ENCODE assay signal across 8 cellular contexts in the genomic region with DNA sequence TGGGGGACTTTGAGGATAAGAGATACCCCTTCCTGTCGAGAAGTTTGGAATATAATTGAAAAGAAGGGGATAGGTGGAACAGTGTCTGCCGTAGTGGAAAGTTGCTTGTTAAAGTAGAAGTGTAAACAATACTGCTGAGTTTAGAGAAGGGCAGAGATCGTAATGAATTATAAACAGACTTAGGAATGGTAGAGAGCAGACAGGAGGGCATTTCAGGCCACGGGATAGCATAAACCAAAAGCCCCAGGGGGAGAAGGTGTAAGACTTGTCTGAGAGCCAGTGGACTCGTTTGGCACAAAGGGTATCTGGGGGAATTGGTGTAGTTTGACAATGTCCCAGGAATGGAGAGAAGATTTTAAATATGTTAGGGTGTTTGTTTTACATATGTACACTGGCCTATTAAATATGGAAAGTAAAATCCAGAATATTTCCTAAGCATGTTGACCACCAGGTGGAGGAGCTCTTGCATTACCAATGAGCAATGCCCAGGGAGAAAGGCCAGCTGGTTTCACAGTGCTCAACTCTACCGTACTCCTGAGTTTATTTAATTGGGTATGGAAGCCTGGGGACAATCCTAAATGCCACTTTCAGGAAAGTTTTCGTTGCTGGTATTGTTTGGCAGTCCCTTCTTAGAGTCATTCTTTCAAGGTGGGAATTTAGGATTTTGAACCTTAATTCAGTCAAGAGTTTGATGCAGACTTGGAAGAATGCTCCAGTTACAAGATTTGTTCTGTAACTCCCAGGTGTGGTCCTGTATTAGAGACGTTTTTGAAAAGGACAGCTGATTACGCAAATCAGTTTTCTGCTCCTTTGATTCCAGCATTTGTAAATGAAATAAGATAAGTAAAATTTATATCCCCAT. TPM values are rescaled to one million over a fixed set of nuclear protein-coding genes. Genes with fewer than 3 reads are reported as not detected.
DNase-seq lines count a peak whose midpoint lies in the region; ATAC-seq and TF ChIP-seq lines count a peak whose summit lies in the region.

No MANE protein-coding gene starts in this region.

- H3K27ac ChIP-seq in 22Rv1 (no peak overlapping the region), liver (ENCODE audit: low read depth in 1 of 2, low read length in 2 of 2) (no peak overlapping the region)

- in situ Hi-C loops in GM13976 (cut with MboI; ENCODE audit: low sequenced_read_pairs, unreplicated experiment), result no loop called here

- DNase-seq in HT1080 (ENCODE audit: low read depth), result peak; percentile 20
- DNase-seq in brain pericyte (ENCODE audit: low read depth, low spot score), result peak; percentile 20
- DNase-seq in GM13976 (ENCODE audit: low spot score), result no peak
- no peak for DNase-seq in ureter (ENCODE audit: low spot score)

- H3K9ac ChIP-seq in liver (ENCODE audit: low read depth in 1 of 2, low read length in 2 of 2), result no peak overlapping the region

- H3K4me3 ChIP-seq in liver (ENCODE audit: low read depth in 1 of 3, low read length in 3 of 3), result no peak overlapping the region

- H3K36me3 ChIP-seq in liver (ENCODE audit: control insufficient read depth in 4 of 4, insufficient read depth in 3 of 4, low read depth in 1 of 4, low read length in 3 of 4), result peaks cover 3 to 46% (median 34%) of the 10 kb centered on the region in 4 donors

- WGBS in liver, result 78% methylated on average over 9 of the region's 9 CpGs

- peak; percentile 49 to 54 for TF ChIP-seq RAD21 in liver (IDR thresholded peaks at IDR 0.05)

- no peaks in the 10 kb centered on the region for H3K27me3 ChIP-seq in liver (ENCODE audit: control insufficient read depth in 4 of 4, insufficient read depth in 4 of 4, low read length in 3 of 4)

- TF ChIP-seq CTCF in 22Rv1 (IDR thresholded peaks at IDR 0.05), result peak; percentile 54
- TF ChIP-seq CTCF in liver (IDR thresholded peaks at IDR 0.05; ENCODE audit: low read depth, low read length, missing input control), result peak; percentile 9
- TF ChIP-seq CTCF in GM13976 (IDR thresholded peaks at IDR 0.05; ENCODE audit: borderline replicate concordance, control extremely low read depth, extremely low read depth, insufficient read depth, missing control alignments), result no peak

- no peaks in the 10 kb centered on the region for H3K9me3 ChIP-seq in liver (ENCODE audit: control insufficient read depth in 4 of 4, low read length in 3 of 4)

- ATAC-seq in GM21526 (IDR thresholded peaks at IDR 0.05; ENCODE audit: low FRiP score, unreplicated experiment), result no peak
- ATAC-seq in GM21737 (IDR thresholded peaks at IDR 0.05; ENCODE audit: unreplicated experiment), result no peak

- H3K4me1 ChIP-seq in liver (ENCODE audit: control insufficient read depth in 4 of 4, insufficient read depth in 4 of 4, low read length in 3 of 4), result no peaks in the 10 kb centered on the region

TF ChIP-seq in liver, 16 proteins besides CTCF, POLR2A, EP300 and RAD21:
- TF ChIP-seq YY1 (IDR thresholded peaks at IDR 0.05) (no peak), NR2F2 (IDR thresholded peaks at IDR 0.05) (no peak), EGR1 (IDR thresholded peaks at IDR 0.05; ENCODE audit: low read depth in 2 of 2) (no peak), TAF1 (conservative IDR thresholded peaks at IDR 0.05) (no peak)

RNA-seq across cellular contexts. Expression of gene COPS8, which starts 7.5 kb away (rescaled TPM):
- 142 and 183 TPM in 2 replicates for total RNA-seq in HT1080 (2014; rRNA removed; shearing (Covaris generic))
- 120 and 133 TPM in 2 replicates for polyA plus RNA-seq in HT1080 (2015; cell fraction: cytosol; rRNA removed)
- polyA plus RNA-seq in HT1080 (2015; cell fraction: nucleus; rRNA removed), result 69.7 and 89.0 TPM in 2 replicates
- total RNA-seq in liver, result 10 to 100 TPM; 21.1 to 32.9 TPM
- polyA plus RNA-seq in liver, result 10 to 100 TPM; 19.1 TPM
- total RNA-seq in ureter, result 46.1 TPM

Comparison
In these comparisons a context has a peak if more than half of its experiments do, and no peak if none do; other contexts are left out.
1. DNase-seq: peak in HT1080 (single experiment) and brain pericyte (single experiment); none in GM13976 (single experiment) and ureter (single experiment).